In the genomic region with DNA sequence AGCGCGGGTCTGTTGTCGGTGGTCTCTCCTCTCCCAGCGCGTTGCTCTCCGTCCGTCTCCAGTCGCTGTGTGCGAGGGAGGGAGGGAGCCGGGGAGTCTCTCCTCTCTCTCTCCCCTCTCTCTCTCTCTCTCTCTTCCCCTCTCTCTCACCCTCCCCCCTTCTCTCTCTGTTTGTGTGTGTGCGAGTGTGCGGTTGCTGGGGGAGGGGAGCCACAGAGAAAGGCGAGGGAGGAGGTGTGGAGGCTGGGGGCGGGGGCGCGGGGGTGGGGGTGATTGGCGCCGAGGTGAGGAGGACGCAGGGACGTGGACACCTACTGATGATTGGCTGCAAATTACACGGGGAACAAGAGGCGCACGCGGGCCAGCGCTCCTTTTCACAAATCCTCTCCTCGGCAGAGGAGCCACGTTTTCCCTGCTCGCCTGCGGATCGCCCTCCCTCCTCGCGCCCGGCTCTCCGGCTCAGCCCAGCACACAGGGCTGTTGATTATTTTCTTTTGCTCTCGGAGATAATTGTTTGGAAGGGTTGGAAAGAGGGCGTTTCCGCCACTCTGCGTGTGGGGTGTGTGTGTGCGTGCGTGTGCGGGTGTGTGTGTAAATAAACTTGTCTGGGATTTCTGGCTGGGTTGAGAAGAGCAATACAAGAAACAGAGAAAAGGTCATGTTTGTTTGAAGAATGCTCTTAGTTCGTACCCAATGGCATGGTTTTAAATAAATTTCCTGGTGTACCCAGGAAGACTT, we compare ENCODE assay signal across 8 cellular contexts. TPM values are rescaled to one million over a fixed set of nuclear protein-coding genes. Genes with fewer than 3 reads are reported as not detected.
DNase-seq lines count a peak whose midpoint lies in the region; FAIRE-seq and TF ChIP-seq lines count a peak whose summit lies in the region.

A gene (minus strand): TSS at position 73 of the 738 bp plus-strand sequence. CDS start 3,092 bp downstream, outside the sequence.

- WGBS in esophagus, 2 donors: 1 to 2% methylated on average over 33 to 37 of the region's 42 CpGs

- in situ Hi-C loops in G401 (cut with HindIII; ENCODE audit: low sequenced_read_pairs): no loop called here

- no peak for TF ChIP-seq POLR2A in H54 (IDR thresholded peaks at IDR 0.05; ENCODE audit: low read depth, low read length)

- H3K4me3 ChIP-seq in WI38 (ENCODE audit: low read depth, low read length) (peak within 1 kb of the TSS; percentile 53), esophagus (ENCODE audit: low read depth in 1 of 2, low read length in 2 of 2) (peak within 1 kb of the TSS; percentile 39 to 64)

- FAIRE-seq in H54 (lab: Jason Lieb, UNC): no peak

- H3K9me3 ChIP-seq in esophagus (ENCODE audit: control insufficient read depth in 2 of 2, insufficient read depth in 1 of 2, low read depth in 1 of 2, low read length in 1 of 2): no peaks in the 10 kb centered on the region

- H3K27me3 ChIP-seq in esophagus (ENCODE audit: control insufficient read depth in 1 of 2, insufficient read depth in 2 of 2, low read length in 2 of 2): no peaks in the 10 kb centered on the region

- H3K27ac ChIP-seq in esophagus (ENCODE audit: low read depth in 2 of 2, low read length in 1 of 2): peak within 1 kb of the TSS; percentile 20 to 80

- no peaks in the 10 kb centered on the region for H3K36me3 ChIP-seq in esophagus (ENCODE audit: control insufficient read depth in 2 of 2, insufficient read depth in 2 of 2, low read length in 1 of 2)

- TF ChIP-seq CTCF in WI38 (IDR thresholded peaks at IDR 0.05; ENCODE audit: low read depth, low read length): no peak

- peak; percentile 86 for DNase-seq in G401 (ENCODE audit: low spot score)
- peak; percentile 33 for DNase-seq in H54 (ENCODE audit: insufficient read length, low spot score)
- DNase-seq in NCI-H2029 treated with DMSO at 0.1 percent for 48 hours (lab: John Stamatoyannopoulos, UW): peak; percentile 85
- peak; percentile 57 for DNase-seq in mucosa of gallbladder (ENCODE audit: low spot score)
- DNase-seq in ureter (ENCODE audit: low spot score): peak; percentile 67
- DNase-seq in GDM1 (lab: John Stamatoyannopoulos, UW): no peak

- peaks cover 2 to 3% of the 10 kb centered on the region in 2 donors for H3K4me1 ChIP-seq in esophagus (ENCODE audit: control insufficient read depth in 2 of 2, insufficient read depth in 2 of 2, low read length in 1 of 2)

RNA-seq across cellular contexts. Expression of the gene that starts here (rescaled TPM):
- 1.9 and 2.8 TPM in 2 replicates for total RNA-seq in G401 (2014; rRNA removed; shearing (Covaris generic))
- under 1 TPM; 0.02 to 0.09 TPM for polyA plus RNA-seq in esophagus
- 0.83 TPM for total RNA-seq in mucosa of gallbladder
- total RNA-seq in ureter: 1.4 TPM

Comparison
In these comparisons a context has a peak if more than half of its experiments do, and no peak if none do; other contexts are left out.
1. Peak in DNase-seq in mucosa of gallbladder; RNA of the gene not detected or under 1 TPM.